Comparison of ENCODE assay signal across 26 cellular contexts in genomic region chr2:121090088-121090715, GRCh38.
"Had no signal": no experiment of that assay in that cellular context is flagged by ENCODE, and none has a peak within 500 bp of the region (broad histone marks: within the 10 kb centered on the region; RNA-seq: fewer than 3 reads in every experiment).

No MANE protein-coding gene starts in this region.

- H3K27me3 ChIP-seq: cardiac muscle cell, Peyer's patch had no signal

- H3K36me3 ChIP-seq: brain microvascular endothelial cell, cardiac muscle cell, Peyer's patch had no signal

- H3K4me3 ChIP-seq: cardiac muscle cell, Peyer's patch had no signal

- H3K9me3 ChIP-seq: Peyer's patch had no signal

- H3K27ac ChIP-seq: brain microvascular endothelial cell, cardiac muscle cell, Peyer's patch, VCaP had no signal

- ATAC-seq: activated T-helper 17 cell treated with anti-CD3 and anti-CD28 coated beads, Interleukin-2, amount 50 U/mL, for 72 hours; T-helper 17 cell had no signal

- DNase-seq: activated CD4-positive, alpha-beta memory T cell treated with anti-CD3 and anti-CD28 coated beads for 36 hours; activated CD4-positive, alpha-beta T cell treated with anti-CD3 and anti-CD28 coated beads, Interleukin-2, amount 10 ng/mL, durations not matched to agents 7 days and 5 days; activated CD4-positive, CD25-positive, alpha-beta regulatory T cell; activated CD8-positive, alpha-beta memory T cell treated with anti-CD3 and anti-CD28 coated beads for 24 hours; activated gamma-delta T cell; activated naive CD4-positive, alpha-beta T cell treated with anti-CD3 and anti-CD28 coated beads, Interleukin-2, amount 10 ng/mL, durations not matched to agents 7 days and 5 days; activated naive CD8-positive, alpha-beta T cell treated with anti-CD3 and anti-CD28 coated beads for 36 hours; activated T-cell treated with anti-CD3 and anti-CD28 coated beads for 4 hours; activated T-cell treated with anti-CD3 and anti-CD28 coated beads, Interleukin-2, amount 50 U/mL, for 48 hours; brain microvascular endothelial cell; Karpas-422; MM.1S; NCI-H1105; NCI-H1436; NCI-H1694 treated with DMSO at 0.1 percent for 48 hours; NCI-H2081 treated with DMSO at 0.1 percent for 48 hours; NCI-H226; NCI-H526; NCI-H82; SHP77 treated with DMSO at 0.1 percent for 48 hours; T-helper 17 cell; T-helper 9 cell had no signal

- H3K4me1 ChIP-seq: Peyer's patch had no signal
